15 cellular contexts compared by ENCODE assay signal in genomic region chr2:120760446-120761135, GRCh38. TPM values are rescaled to one million over a fixed set of nuclear protein-coding genes. Genes with fewer than 3 reads are reported as not detected.
DNase-seq lines count a peak whose midpoint lies in the region; ATAC-seq and TF ChIP-seq lines count a peak whose summit lies in the region.
"Had no signal": no experiment of that assay in that cellular context is flagged by ENCODE, and none has a peak within 500 bp of the region (broad histone marks: within the 10 kb centered on the region; RNA-seq: fewer than 3 reads in every experiment).

No MANE protein-coding gene starts in this region.

- H3K4me1 Mint-ChIP-seq in endodermal cell: peaks cover 52% of the 10 kb centered on the region
- no peaks in the 10 kb centered on the region for H3K4me1 Mint-ChIP-seq in activated naive CD8-positive, alpha-beta T cell treated with anti-CD3 and anti-CD28 coated beads for 36 hours
- H3K4me1 Mint-ChIP-seq: naive B cell had no signal

- H3K4me3 ChIP-seq in endodermal cell (ENCODE audit: low read length) (no peak overlapping the region), lower lobe of right lung (no peak overlapping the region), suprapubic skin (no peak overlapping the region)
- H3K4me3 ChIP-seq: BLaER1, breast epithelium had no signal

- H3K36me3 ChIP-seq in endodermal cell (ENCODE audit: control insufficient read depth, insufficient read depth, low read length) (no peaks in the 10 kb centered on the region), lower lobe of right lung (no peaks in the 10 kb centered on the region), suprapubic skin (no peaks in the 10 kb centered on the region)
- H3K36me3 ChIP-seq: BLaER1, breast epithelium had no signal

- H3K9me3 ChIP-seq in endodermal cell (ENCODE audit: control insufficient read depth, low read length) (no peaks in the 10 kb centered on the region), lower lobe of right lung (no peaks in the 10 kb centered on the region), suprapubic skin (no peaks in the 10 kb centered on the region)
- H3K9me3 ChIP-seq: BLaER1, breast epithelium had no signal

- H3K9ac ChIP-seq in endodermal cell (ENCODE audit: extremely low read depth, low read length, poor library complexity, severe bottlenecking): no peak overlapping the region
- H3K9ac ChIP-seq: BLaER1 had no signal

- TF ChIP-seq CTCF in endodermal cell (conservative IDR thresholded peaks at IDR 0.05) (no peak), lower lobe of right lung (IDR thresholded peaks at IDR 0.05) (no peak), suprapubic skin (IDR thresholded peaks at IDR 0.05) (no peak)

- no peak overlapping the region for H3K4me3 Mint-ChIP-seq in endodermal cell
- H3K4me3 Mint-ChIP-seq in activated naive CD8-positive, alpha-beta T cell treated with anti-CD3 and anti-CD28 coated beads for 36 hours: no peak overlapping the region
- H3K4me3 Mint-ChIP-seq: naive B cell had no signal

- TF ChIP-seq POLR2A in suprapubic skin (IDR thresholded peaks at IDR 0.05): no peak

- DNase-seq in endodermal cell (peak; percentile 45), lower lobe of right lung (peak; percentile 43), suprapubic skin (ENCODE audit: low spot score in 2 of 2) (peak; percentile 53 to 78)
- no peak for DNase-seq in stimulated activated CD4-positive, alpha-beta T cell treated with anti-CD3 and anti-CD28 coated beads, Interleukin-2, amount 100 ng/mL, for 48 hours
- no peak for DNase-seq in activated naive CD8-positive, alpha-beta T cell treated with anti-CD3 and anti-CD28 coated beads for 36 hours
- DNase-seq in activated naive CD4-positive, alpha-beta T cell (lab: John Stamatoyannopoulos, UW): no peak
- DNase-seq: activated CD8-positive, alpha-beta memory T cell treated with anti-CD3 and anti-CD28 coated beads for 24 hours; activated gamma-delta T cell treated with Interleukin-2 at 50 U/mL for 16 hours; naive B cell; NCI-H1436 treated with DMSO at 0.1 percent for 48 hours had no signal

- H3K27me3 ChIP-seq in endodermal cell (ENCODE audit: control insufficient read depth, insufficient read depth, low read length, poor library complexity, severe bottlenecking): no peaks in the 10 kb centered on the region
- H3K27me3 ChIP-seq in lower lobe of right lung (ENCODE audit: low read depth): peaks cover 8% of the 10 kb centered on the region
- H3K27me3 ChIP-seq in suprapubic skin: no peaks in the 10 kb centered on the region
- H3K27me3 ChIP-seq: BLaER1, breast epithelium had no signal

- H3K4me1 ChIP-seq in endodermal cell (ENCODE audit: control insufficient read depth, insufficient read depth, low read length) (peaks cover 14% of the 10 kb centered on the region), lower lobe of right lung (peaks cover 9% of the 10 kb centered on the region), suprapubic skin (peaks cover 36% of the 10 kb centered on the region)
- H3K4me1 ChIP-seq: breast epithelium had no signal

- no peaks in the 10 kb centered on the region for H3K27me3 Mint-ChIP-seq in endodermal cell (ENCODE audit: insufficient read depth)
- H3K27me3 Mint-ChIP-seq in activated naive CD8-positive, alpha-beta T cell treated with anti-CD3 and anti-CD28 coated beads for 36 hours: no peaks in the 10 kb centered on the region

- H3K27ac ChIP-seq in endodermal cell (ENCODE audit: low read depth, low read length) (no peak overlapping the region), lower lobe of right lung (no peak overlapping the region), suprapubic skin (no peak overlapping the region)
- H3K27ac ChIP-seq: BLaER1, breast epithelium had no signal

- ATAC-seq in lower lobe of right lung (no peak), GM18907 (IDR thresholded peaks at IDR 0.05; ENCODE audit: unreplicated experiment) (no peak)
- ATAC-seq: HCT116 had no signal

- peak overlapping the region; percentile 3 for H3K27ac Mint-ChIP-seq in endodermal cell
- H3K27ac Mint-ChIP-seq in activated naive CD8-positive, alpha-beta T cell treated with anti-CD3 and anti-CD28 coated beads for 36 hours: no peak overlapping the region
- H3K27ac Mint-ChIP-seq: naive B cell had no signal

- 89 to 94% methylated on average over 4 to 8 of the region's 8 CpGs for WGBS in endodermal cell (ENCODE audit: insufficient coverage in 1 of 2, insufficient read length in 1 of 2), 2 experiments
- WGBS in suprapubic skin: 80% methylated on average over 8 of the region's 8 CpGs

- no peak for TF ChIP-seq RAD21 in Ishikawa (IDR thresholded peaks at IDR 0.05; ENCODE audit: low read depth)

- no peaks in the 10 kb centered on the region for H3K36me3 Mint-ChIP-seq in endodermal cell (ENCODE audit: low read depth)
- no peaks in the 10 kb centered on the region for H3K36me3 Mint-ChIP-seq in activated naive CD8-positive, alpha-beta T cell treated with anti-CD3 and anti-CD28 coated beads for 36 hours

- TF ChIP-seq EP300 in Ishikawa (IDR thresholded peaks at IDR 0.05; ENCODE audit: borderline replicate concordance): no peak
- TF ChIP-seq EP300 in suprapubic skin (IDR thresholded peaks at IDR 0.05): no peak

- no peaks in the 10 kb centered on the region for H3K9me3 Mint-ChIP-seq in endodermal cell
- no peaks in the 10 kb centered on the region for H3K9me3 Mint-ChIP-seq in activated naive CD8-positive, alpha-beta T cell treated with anti-CD3 and anti-CD28 coated beads for 36 hours

- intact Hi-C loops in lower lobe of right lung (cut with DNase I): no loop called here

TF ChIP-seq in Ishikawa, 13 proteins besides CTCF, POLR2A, EP300 and RAD21:
- TF ChIP-seq REST (IDR thresholded peaks at IDR 0.05; ENCODE audit: low read depth): no peak
- TF ChIP-seq TCF12 (IDR thresholded peaks at IDR 0.05; ENCODE audit: low read depth): no peak
- peak; percentile 97 for TF ChIP-seq CEBPB (IDR thresholded peaks at IDR 0.05)

RNA-seq across cellular contexts. Expression of gene GLI2, which starts 24.9 kb away (rescaled TPM):
- 10 to 100 TPM; 17.0 to 24.2 TPM for total RNA-seq in endodermal cell
- polyA plus RNA-seq in endodermal cell (2013, experiment 1 of 2): 29.8 TPM
- polyA plus RNA-seq in endodermal cell (2013, experiment 2 of 2): 28.3 TPM
- 3.3 TPM for total RNA-seq in lower lobe of right lung
- 1 to 10 TPM; 1.9 to 7.9 (median 5.5) TPM for total RNA-seq in suprapubic skin
- total RNA-seq in activated naive CD8-positive, alpha-beta T cell treated with anti-CD3 and anti-CD28 coated beads for 36 hours: not detected

Comparison
In these comparisons a context has a peak if more than half of its experiments do, and no peak if none do; other contexts are left out.
1. DNase-seq: peak in endodermal cell (single experiment), lower lobe of right lung (single experiment) and suprapubic skin (2 of 2); none in stimulated activated CD4-positive, alpha-beta T cell treated with anti-CD3 and anti-CD28 coated beads, Interleukin-2, amount 100 ng/mL, for 48 hours (0 of 2), activated naive CD8-positive, alpha-beta T cell treated with anti-CD3 and anti-CD28 coated beads for 36 hours (single experiment) and activated naive CD4-positive, alpha-beta T cell (0 of 4).